ENCODE assay signal across 19 cellular contexts in the genomic region with DNA sequence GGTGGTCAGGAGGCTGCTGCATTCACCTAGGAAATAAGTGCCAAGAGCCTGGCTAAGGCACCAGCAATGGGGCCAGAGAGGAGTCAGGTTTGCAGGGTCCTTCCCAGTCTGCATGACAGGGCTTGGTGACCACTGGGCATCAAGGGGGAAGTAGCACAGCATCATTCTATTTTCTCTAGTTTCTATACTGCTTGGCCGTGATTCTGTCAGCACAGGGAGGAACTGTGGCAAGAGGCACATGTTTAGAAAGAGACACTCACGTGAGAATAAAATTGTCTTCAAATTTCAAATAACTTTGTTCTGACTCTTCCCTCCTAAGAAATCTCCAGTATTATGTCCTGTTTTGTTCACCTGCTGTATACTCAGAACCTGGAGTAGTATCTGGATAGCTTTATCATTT. TPM values are rescaled to one million over a fixed set of nuclear protein-coding genes. Genes with fewer than 3 reads are reported as not detected.
DNase-seq lines count a peak whose midpoint lies in the region; ATAC-seq and TF ChIP-seq lines count a peak whose summit lies in the region.
"Had no signal": no experiment of that assay in that cellular context is flagged by ENCODE, and none has a peak within 500 bp of the region (broad histone marks: within the 10 kb centered on the region; RNA-seq: fewer than 3 reads in every experiment).

No MANE protein-coding gene starts in this region.

- H3K4me3 Mint-ChIP-seq in T-helper 1 cell treated with Interleukin-12 subunit alpha and Interleukin-12 subunit beta and Interleukin-4 antibody, amounts not matched to agents 30 μg/mL and 1 μg/mL, for 36 hours = no peak overlapping the region
- H3K4me3 Mint-ChIP-seq in CD8-positive, alpha-beta memory T cell = peak overlapping the region in 2 of 7 donors; percentile 68 to 71
- H3K4me3 Mint-ChIP-seq in immature natural killer cell = no peak overlapping the region
- H3K4me3 Mint-ChIP-seq: nephron progenitor cell had no signal

- H3K27me3 Mint-ChIP-seq in T-helper 1 cell treated with Interleukin-12 subunit alpha and Interleukin-12 subunit beta and Interleukin-4 antibody, amounts not matched to agents 30 μg/mL and 1 μg/mL, for 36 hours (ENCODE audit: low read depth) = no peaks in the 10 kb centered on the region
- H3K27me3 Mint-ChIP-seq in CD8-positive, alpha-beta memory T cell = no peaks in the 10 kb centered on the region
- peaks cover 0 to 1% (median 0%) of the 10 kb centered on the region in 3 donors for H3K27me3 Mint-ChIP-seq in immature natural killer cell (ENCODE audit: low read depth in 3 of 3)

- H3K9me3 ChIP-seq in CD8-positive, alpha-beta memory T cell (ENCODE audit: low read length) = no peaks in the 10 kb centered on the region
- H3K9me3 ChIP-seq: gastrocnemius medialis, SJCRH30 had no signal

- H3K4me3 ChIP-seq in CD8-positive, alpha-beta memory T cell (ENCODE audit: low read length) = no peak overlapping the region
- H3K4me3 ChIP-seq in foreskin fibroblast (ENCODE audit: low read depth in 1 of 2, low read length in 2 of 2) = no peak overlapping the region
- H3K4me3 ChIP-seq: BLaER1 treated with 17β-estradiol and CSF1 and Interleukin-3, amounts not matched to agents 10 nM and 100 nM; gastrocnemius medialis; SJCRH30 had no signal

- H3K4me1 Mint-ChIP-seq in T-helper 1 cell treated with Interleukin-12 subunit alpha and Interleukin-12 subunit beta and Interleukin-4 antibody, amounts not matched to agents 30 μg/mL and 1 μg/mL, for 36 hours (ENCODE audit: low read depth) = peaks cover 85% of the 10 kb centered on the region
- H3K4me1 Mint-ChIP-seq in CD8-positive, alpha-beta memory T cell = peaks cover 74 to 86% (median 79%) of the 10 kb centered on the region in 3 donors
- H3K4me1 Mint-ChIP-seq in immature natural killer cell = peaks cover 37 to 74% of the 10 kb centered on the region in 2 donors

- peaks cover 38% of the 10 kb centered on the region for H3K4me1 ChIP-seq in CD8-positive, alpha-beta memory T cell (ENCODE audit: insufficient read depth, low read length)

- DNase-seq in T-helper 1 cell (no peak), NOMO-1 treated with DMSO at 0.1 percent for 48 hours (lab: John Stamatoyannopoulos, UW; ENCODE audit: unreplicated experiment) (peak; percentile 84), immature natural killer cell (no peak), NCI-H446 (lab: John Stamatoyannopoulos, UW) (no peak), foreskin fibroblast (no peak)
- DNase-seq in CD8-positive, alpha-beta memory T cell = no peak
- DNase-seq: activated T-cell treated with anti-CD3 and anti-CD28 coated beads, Interleukin-2, amount 50 U/mL, for 48 hours; DMS79; gastrocnemius medialis; GOT3; NCI-H1092; NCI-H2081; nephron progenitor cell; SJCRH30; stimulated activated CD8-positive, alpha-beta memory T cell treated with anti-CD3 and anti-CD28 coated beads, Interleukin-4, amount 100 ng/mL, for 48 hours had no signal

- H3K36me3 ChIP-seq in CD8-positive, alpha-beta memory T cell (ENCODE audit: insufficient read depth, low read length) = peaks cover 5% of the 10 kb centered on the region
- H3K36me3 ChIP-seq: gastrocnemius medialis, SJCRH30 had no signal

- H3K27me3 ChIP-seq in CD8-positive, alpha-beta memory T cell (ENCODE audit: insufficient read depth, low read length, poor library complexity, severe bottlenecking) = no peaks in the 10 kb centered on the region
- H3K27me3 ChIP-seq: BLaER1 treated with 17β-estradiol and CSF1 and Interleukin-3, amounts not matched to agents 10 nM and 100 nM; gastrocnemius medialis; SJCRH30 had no signal

- peak overlapping the region; percentile 98 for H3K27ac Mint-ChIP-seq in T-helper 1 cell treated with Interleukin-12 subunit alpha and Interleukin-12 subunit beta and Interleukin-4 antibody, amounts not matched to agents 30 μg/mL and 1 μg/mL, for 36 hours
- peak overlapping the region in 7 of 8 donors; percentile 53 to 94 (median 81) for H3K27ac Mint-ChIP-seq in CD8-positive, alpha-beta memory T cell
- H3K27ac Mint-ChIP-seq in immature natural killer cell = peak overlapping the region in 4 of 6 donors; percentile 6 to 92 (median 70)
- H3K27ac Mint-ChIP-seq: nephron progenitor cell had no signal

- POLR2A ChIA-PET in CD8-positive, alpha-beta memory T cell (lab: Charles Lee) = no interaction called here

- H3K9me3 Mint-ChIP-seq in T-helper 1 cell treated with Interleukin-12 subunit alpha and Interleukin-12 subunit beta and Interleukin-4 antibody, amounts not matched to agents 30 μg/mL and 1 μg/mL, for 36 hours = no peaks in the 10 kb centered on the region
- H3K9me3 Mint-ChIP-seq in CD8-positive, alpha-beta memory T cell = no peaks in the 10 kb centered on the region
- no peaks in the 10 kb centered on the region for H3K9me3 Mint-ChIP-seq in immature natural killer cell

- CTCF ChIA-PET in CD8-positive, alpha-beta memory T cell (lab: Charles Lee) = interaction anchor here (1.1 to 2.7 kb wide), 3 partner anchors 16 to 63 kb away, joined by 3 to 5 read pairs (median 5); no protein-coding TSS in a partner anchor

- no peak for TF ChIP-seq CTCF in foreskin fibroblast (IDR thresholded peaks at IDR 0.05; ENCODE audit: low read depth, low read length)

- no peak overlapping the region for H3K27ac ChIP-seq in CD8-positive, alpha-beta memory T cell (ENCODE audit: low read depth, low read length)
- H3K27ac ChIP-seq: BLaER1 treated with 17β-estradiol and CSF1 and Interleukin-3, amounts not matched to agents 10 nM and 100 nM; epithelial cell of prostate; gastrocnemius medialis; SJCRH30 had no signal

- H3K36me3 Mint-ChIP-seq in T-helper 1 cell treated with Interleukin-12 subunit alpha and Interleukin-12 subunit beta and Interleukin-4 antibody, amounts not matched to agents 30 μg/mL and 1 μg/mL, for 36 hours (ENCODE audit: low read depth) = peaks cover 73% of the 10 kb centered on the region
- peaks cover 24 to 57% (median 25%) of the 10 kb centered on the region in 3 donors for H3K36me3 Mint-ChIP-seq in CD8-positive, alpha-beta memory T cell
- peaks cover 11 to 45% (median 14%) of the 10 kb centered on the region in 3 donors for H3K36me3 Mint-ChIP-seq in immature natural killer cell

- no peak for ATAC-seq in GM18511 (IDR thresholded peaks at IDR 0.05; ENCODE audit: unreplicated experiment)
- ATAC-seq: gastrocnemius medialis had no signal

RNA-seq across cellular contexts. Expression of a gene that starts 37.8 kb away (rescaled TPM):
- 10 to 100 TPM; 24.7 to 25.5 TPM for total RNA-seq in CD8-positive, alpha-beta memory T cell
- polyA plus RNA-seq in CD8-positive, alpha-beta memory T cell = 92.1 TPM
- 10 to 100 TPM; 30.7 to 52.9 (median 31.3) TPM for polyA plus RNA-seq in immature natural killer cell
